ENCODE assay signal across 15 cellular contexts in genomic region chr7:142579946-142580345, GRCh38.
DNase-seq lines count a peak whose midpoint lies in the region; ATAC-seq and TF ChIP-seq lines count a peak whose summit lies in the region.
"Had no signal": no experiment of that assay in that cellular context is flagged by ENCODE, and none has a peak within 500 bp of the region (broad histone marks: within the 10 kb centered on the region; RNA-seq: fewer than 3 reads in every experiment).

No MANE protein-coding gene starts in this region.

- H3K4me1 ChIP-seq in PC-9 (replicated peaks; ENCODE audit: insufficient read depth) (peaks cover 34% of the 10 kb centered on the region), Caco-2 (peaks cover 5% of the 10 kb centered on the region; the same call in 1 of the 2 replicates)
- H3K4me1 ChIP-seq: upper lobe of left lung had no signal

- BruUV-seq in PC-9 (replicated peaks; lab: Mats Ljungman, UMichigan) = no TSS peak
- no TSS peak for BruUV-seq in Caco-2 (replicated peaks; lab: Mats Ljungman, UMichigan)

- no peaks in the 10 kb centered on the region for H3K9me3 Mint-ChIP-seq in activated CD4-positive, alpha-beta memory T cell treated with anti-CD3 and anti-CD28 coated beads for 36 hours
- H3K9me3 Mint-ChIP-seq in Caco-2 (ENCODE audit: unreplicated experiment) = no peaks in the 10 kb centered on the region

- peaks cover 6% of the 10 kb centered on the region; the same call in 1 of the 2 replicates for H3F3A ChIP-seq in PC-9 (ENCODE audit: insufficient read depth, low read depth)

- intact Hi-C loops in activated CD4-positive, alpha-beta memory T cell treated with anti-CD3 and anti-CD28 coated beads for 36 hours (cut with micrococcal nuclease) = no loop called here
- intact Hi-C loops in PC-9 (cut with micrococcal nuclease; ENCODE audit: unreplicated experiment) (no loop called here), Caco-2 (cut with micrococcal nuclease; ENCODE audit: unreplicated experiment) (no loop called here)

- H3K27me3 ChIP-seq in PC-9 (ENCODE audit: insufficient read depth, low read depth) (no peaks in the 10 kb centered on the region), Caco-2 (replicated peaks; ENCODE audit: control insufficient read depth, insufficient read depth, low read length) (no peaks in the 10 kb centered on the region), H7 (ENCODE audit: control insufficient read depth, insufficient read depth, low read length) (no peaks in the 10 kb centered on the region)
- H3K27me3 ChIP-seq: heart right ventricle, SJSA1, upper lobe of left lung had no signal

- H2AFZ ChIP-seq in PC-9 = no peak overlapping the region

- H3K9me2 ChIP-seq in PC-9 (ENCODE audit: insufficient read depth) = no peaks in the 10 kb centered on the region

- ATAC-seq in GM18909 (IDR thresholded peaks at IDR 0.05; ENCODE audit: poor library complexity, unreplicated experiment) = peak; percentile 58
- ATAC-seq in HG02943 (IDR thresholded peaks at IDR 0.05; ENCODE audit: low read depth, unreplicated experiment) = peak; percentile 44
- no peak for ATAC-seq in GM19324 (IDR thresholded peaks at IDR 0.05; ENCODE audit: low FRiP score, unreplicated experiment)
- ATAC-seq: heart right ventricle had no signal

- H3K4me3 Mint-ChIP-seq in activated CD4-positive, alpha-beta memory T cell treated with anti-CD3 and anti-CD28 coated beads for 36 hours = no peak overlapping the region
- no peak overlapping the region for H3K4me3 Mint-ChIP-seq in Caco-2 (ENCODE audit: unreplicated experiment)
- H3K4me3 Mint-ChIP-seq: activated naive CD8-positive, alpha-beta T cell had no signal

- no peak overlapping the region for H3K27ac ChIP-seq in PC-9
- H3K27ac ChIP-seq: heart right ventricle, SJSA1, upper lobe of left lung had no signal

- H3K4me2 ChIP-seq in PC-9 = no peak overlapping the region

- H3K9me3 ChIP-seq in PC-9 (ENCODE audit: insufficient read depth, low read depth) (no peaks in the 10 kb centered on the region), Caco-2 (0 out of 2 replicates have a peak, but pooled peaks cover 2% of the 10 kb centered on the region)
- H3K9me3 ChIP-seq: heart right ventricle, SJSA1, upper lobe of left lung had no signal

- H3K4me3 ChIP-seq in PC-9 = no peak overlapping the region
- no peak overlapping the region for H3K4me3 ChIP-seq in Caco-2 (ENCODE audit: low read depth, low read length)
- no peak overlapping the region for H3K4me3 ChIP-seq in H7 (ENCODE audit: insufficient read depth, low read depth, low read length)
- H3K4me3 ChIP-seq: heart right ventricle, SJSA1, upper lobe of left lung had no signal

- no peaks in the 10 kb centered on the region for H3K79me2 ChIP-seq in PC-9 (ENCODE audit: low read depth)

- H3K36me3 Mint-ChIP-seq in activated CD4-positive, alpha-beta memory T cell treated with anti-CD3 and anti-CD28 coated beads for 36 hours = no peaks in the 10 kb centered on the region
- no peaks in the 10 kb centered on the region for H3K36me3 Mint-ChIP-seq in Caco-2 (ENCODE audit: insufficient read depth, unreplicated experiment)

- TF ChIP-seq CTCF in PC-9 (conservative IDR thresholded peaks at IDR 0.05) = no peak
- no peak for TF ChIP-seq CTCF in Caco-2 (IDR thresholded peaks at IDR 0.05; ENCODE audit: insufficient read depth in 1 of 2, low read depth in 1 of 2, low read length in 1 of 2, severe bottlenecking in 1 of 2, unreplicated experiment in 1 of 2)

- DNase-seq in ACHN (peak; percentile 46), PC-9 (no peak), Caco-2 (no peak), H7 (no peak)
- no peak for DNase-seq in activated CD4-positive, alpha-beta memory T cell treated with anti-CD3 and anti-CD28 coated beads for 36 hours
- DNase-seq: heart right ventricle, Kasumi-1, NCI-H1694, NCI-H510A, upper lobe of left lung had no signal

- H3K27me3 Mint-ChIP-seq in activated CD4-positive, alpha-beta memory T cell treated with anti-CD3 and anti-CD28 coated beads for 36 hours = no peaks in the 10 kb centered on the region
- peaks cover 4% of the 10 kb centered on the region for H3K27me3 Mint-ChIP-seq in Caco-2 (ENCODE audit: insufficient read depth, unreplicated experiment)
- H3K27me3 Mint-ChIP-seq: activated naive CD8-positive, alpha-beta T cell had no signal

- in situ Hi-C loops in ACHN (cut with HindIII; ENCODE audit: low pct_ligation_motif_present, low pct_unique_long_range_greater_than_20kb, low sequenced_read_pairs) = no loop called here

- H3K36me3 ChIP-seq in PC-9 (ENCODE audit: low read depth) (no peaks in the 10 kb centered on the region), Caco-2 (ENCODE audit: control insufficient read depth, insufficient read depth, low read length) (no peaks in the 10 kb centered on the region), H7 (replicated peaks; ENCODE audit: control insufficient read depth, insufficient read depth, low read length) (no peaks in the 10 kb centered on the region)
- H3K36me3 ChIP-seq: heart right ventricle, SJSA1, upper lobe of left lung had no signal

- H3K4me1 Mint-ChIP-seq in activated CD4-positive, alpha-beta memory T cell treated with anti-CD3 and anti-CD28 coated beads for 36 hours (ENCODE audit: low read depth) = peaks cover 30% of the 10 kb centered on the region
- H3K4me1 Mint-ChIP-seq in Caco-2 (ENCODE audit: low read depth, unreplicated experiment) = peaks cover 7% of the 10 kb centered on the region

- CTCF ChIA-PET in activated CD4-positive, alpha-beta memory T cell treated with anti-CD3 and anti-CD28 coated beads for 36 hours (lab: Charles Lee) = interaction anchor here (3.1 kb wide), 1 partner anchor 22 kb away, joined by 10 read pairs; no protein-coding TSS in a partner anchor
- CTCF ChIA-PET in PC-9 (lab: Charles Lee) = no interaction called here
- CTCF ChIA-PET in Caco-2 (lab: Charles Lee) = no interaction called here

- peak overlapping the region; percentile 21 for H3K27ac Mint-ChIP-seq in activated CD4-positive, alpha-beta memory T cell treated with anti-CD3 and anti-CD28 coated beads for 36 hours
- no peak overlapping the region for H3K27ac Mint-ChIP-seq in Caco-2 (ENCODE audit: unreplicated experiment)

- POLR2A ChIA-PET in activated CD4-positive, alpha-beta memory T cell treated with anti-CD3 and anti-CD28 coated beads for 36 hours (lab: Charles Lee) = no interaction called here
- POLR2A ChIA-PET in PC-9 (lab: Charles Lee; ENCODE audit: unreplicated experiment) (no interaction called here), Caco-2 (lab: Charles Lee) (no interaction called here)

- no peaks in the 10 kb centered on the region for H4K20me1 ChIP-seq in PC-9 (ENCODE audit: insufficient read depth)
